21 cellular contexts compared by ENCODE assay signal in genomic region chr5:9037048-9037447, GRCh38.
"Had no signal": no experiment of that assay in that cellular context is flagged by ENCODE, and none has a peak within 500 bp of the region (broad histone marks: within the 10 kb centered on the region; RNA-seq: fewer than 3 reads in every experiment).

No MANE protein-coding gene starts in this region.

- H3K27me3 ChIP-seq: SJSA1 had no signal

- ATAC-seq: K562 had no signal

- H3K27ac ChIP-seq: HL-60, KMS-11, SJSA1, SK-N-MC had no signal

- H3K4me3 ChIP-seq: K562, SJSA1, SK-N-MC had no signal

- H3K9me3 ChIP-seq: SJSA1 had no signal

- DNase-seq: Kasumi-1, MM.1S, NCI-H1092 treated with DMSO at 0.1 percent for 48 hours, NCI-H1436, NCI-H187, NCI-H2029, NCI-H2081 treated with DMSO at 0.1 percent for 48 hours, NCI-H2171 treated with DMSO at 0.1 percent for 48 hours, NCI-H345, NCI-H446 treated with DMSO at 0.1 percent for 48 hours, NCI-H510A treated with DMSO at 0.1 percent for 48 hours, NCI-H526, NCI-H82, Right ventricle myocardium superior, RPMI8226, SIG-M5 had no signal

- H3K4me2 ChIP-seq: KMS-11 had no signal

- H3K9ac ChIP-seq: KMS-11 had no signal
